Comparison of ENCODE assay signal across 8 cellular contexts in genomic region chr2:160387558-160388262, GRCh38.
DNase-seq lines count a peak whose midpoint lies in the region; FAIRE-seq and TF ChIP-seq lines count a peak whose summit lies in the region.

No MANE protein-coding gene starts in this region.

- H3K27me3 ChIP-seq in astrocyte (ENCODE audit: insufficient read depth, low read length) (no peaks in the 10 kb centered on the region), stomach (no peaks in the 10 kb centered on the region)

- no peak overlapping the region for H2AFZ ChIP-seq in astrocyte (ENCODE audit: low read depth, low read length)

- peak overlapping the region; percentile 67 for H3K9ac ChIP-seq in astrocyte (ENCODE audit: low read length)

- no peaks in the 10 kb centered on the region for H3K27me3 Mint-ChIP-seq in astrocyte (ENCODE audit: low read depth, unreplicated experiment)

- peaks cover 63% of the 10 kb centered on the region for H3K4me1 Mint-ChIP-seq in astrocyte (ENCODE audit: low read depth, unreplicated experiment)

- H3K27ac ChIP-seq in astrocyte (ENCODE audit: low read depth, low read length) = peak overlapping the region; percentile 81
- peak overlapping the region; percentile 20 to 88 (median 83) for H3K27ac ChIP-seq in stomach

- peak; percentile 96 for FAIRE-seq in astrocyte (lab: Jason Lieb, UNC)

- peaks cover 65% of the 10 kb centered on the region for H4K20me1 ChIP-seq in astrocyte (ENCODE audit: insufficient read depth, low read length)

- WGBS in stomach, 5 donors = 41 to 77% (median 51%) methylated on average over 3 of the region's 3 CpGs

- H3K9me3 Mint-ChIP-seq in astrocyte (ENCODE audit: unreplicated experiment) = no peaks in the 10 kb centered on the region

- TF ChIP-seq CTCF in astrocyte (IDR thresholded peaks at IDR 0.05; ENCODE audit: insufficient read depth, low read depth, low read length) = no peak
- TF ChIP-seq CTCF in stomach (IDR thresholded peaks at IDR 0.05) = no peak

- H3K27ac Mint-ChIP-seq in astrocyte (ENCODE audit: unreplicated experiment) = peak overlapping the region; percentile 16

- H3K36me3 Mint-ChIP-seq in astrocyte (ENCODE audit: low read depth, unreplicated experiment) = peaks cover 3% of the 10 kb centered on the region

- peak overlapping the region; percentile 63 for H3K4me2 ChIP-seq in astrocyte (ENCODE audit: low read length)

- H3K4me3 ChIP-seq in astrocyte (ENCODE audit: insufficient read depth, low read depth, low read length) = peak overlapping the region; percentile 2
- H3K4me3 ChIP-seq in stomach = no peak overlapping the region

- DNase-seq in HT1080 (ENCODE audit: low read depth) (peak; percentile 93), astrocyte (ENCODE audit: low read depth) (peak; percentile 100), iris pigment epithelial cell (ENCODE audit: low read depth) (peak; percentile 97), stomach (peak; percentile 41), NCI-H2107 treated with DMSO at 0.1 percent for 48 hours (lab: John Stamatoyannopoulos, UW; ENCODE audit: unreplicated experiment) (no peak), T1000 (lab: John Stamatoyannopoulos, UW) (no peak), hippocampal formation (lab: John Stamatoyannopoulos, UW) (no peak)
- DNase-seq in stimulated activated CD4-positive, alpha-beta T cell treated with anti-CD3 and anti-CD28 coated beads, Interleukin-1b, Interleukin-23, amount 100 ng/mL, for 48 hours = no peak

- peaks cover 99% of the 10 kb centered on the region for H3K79me2 ChIP-seq in astrocyte (ENCODE audit: insufficient read depth, low read length)

- H3K36me3 ChIP-seq in astrocyte (ENCODE audit: insufficient read depth, low read length) (no peaks in the 10 kb centered on the region), stomach (no peaks in the 10 kb centered on the region)

- no peaks in the 10 kb centered on the region for H3K9me3 ChIP-seq in astrocyte (ENCODE audit: insufficient read depth, low read depth, low read length)
- no peaks in the 10 kb centered on the region for H3K9me3 ChIP-seq in stomach

- TF ChIP-seq POLR2A in stomach (IDR thresholded peaks at IDR 0.05) = no peak

- intact Hi-C loops in stomach (cut with DNase I; ENCODE audit: low total_unique reads) = no loop called here

- H3K4me3 Mint-ChIP-seq in astrocyte (ENCODE audit: unreplicated experiment) = no peak overlapping the region

- TF ChIP-seq EP300 in stomach (IDR thresholded peaks at IDR 0.05) = peak; percentile 41

- H3K4me1 ChIP-seq in astrocyte (ENCODE audit: insufficient read depth, low read length) (peaks cover 55% of the 10 kb centered on the region), stomach (peaks cover 23 to 93% (median 46%) of the 10 kb centered on the region in 4 donors)

Comparison
In these comparisons a context has a peak if more than half of its experiments do, and no peak if none do; other contexts are left out.
1. DNase-seq: peak in HT1080 (single experiment), astrocyte (single experiment), iris pigment epithelial cell (single experiment) and stomach (single experiment); none in NCI-H2107 treated with DMSO at 0.1 percent for 48 hours (single experiment), T1000 (single experiment), hippocampal formation (0 of 2) and stimulated activated CD4-positive, alpha-beta T cell treated with anti-CD3 and anti-CD28 coated beads, Interleukin-1b, Interleukin-23, amount 100 ng/mL, for 48 hours (single experiment).